8 cellular contexts compared by ENCODE assay signal in the genomic region with DNA sequence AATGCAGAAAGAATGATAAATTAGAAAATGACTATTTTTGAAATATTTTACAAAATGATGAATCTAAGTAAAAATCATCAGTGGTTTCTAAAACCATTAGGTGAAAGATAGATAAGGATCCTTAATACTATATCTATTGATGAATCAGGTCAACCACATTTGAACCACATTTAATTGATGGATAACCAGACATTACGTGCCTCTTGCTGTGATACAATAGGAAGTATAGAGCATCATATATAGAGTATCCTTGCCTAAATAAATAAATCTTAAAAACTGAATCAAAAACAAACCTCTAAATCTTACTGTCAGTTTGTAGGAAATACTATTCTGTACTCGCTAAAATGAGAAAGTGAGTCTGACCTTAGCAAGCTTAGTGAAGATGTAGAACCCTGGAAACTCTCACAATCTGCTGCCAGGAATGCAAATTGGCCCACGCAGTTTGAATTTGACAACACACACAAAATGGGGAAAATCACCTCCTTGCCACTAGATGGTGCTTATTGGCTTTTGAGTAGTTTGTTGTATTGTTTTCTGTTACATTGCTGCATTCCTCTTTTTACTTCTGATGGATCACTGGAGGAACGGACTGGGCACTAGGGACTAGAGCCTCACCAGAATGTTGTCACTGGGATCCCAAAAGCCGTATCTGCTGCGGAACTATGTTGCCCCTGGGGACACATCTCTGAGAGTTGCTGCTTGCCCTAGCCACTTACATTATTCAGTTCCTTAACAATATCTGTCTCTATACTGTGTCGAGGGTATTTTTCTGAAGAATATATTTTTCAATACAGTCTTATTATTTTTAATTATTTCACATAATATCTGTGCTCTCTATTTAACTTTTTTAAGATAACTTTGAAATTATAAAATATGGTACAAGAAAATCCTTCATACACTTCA. TPM values are rescaled to one million over a fixed set of nuclear protein-coding genes. Genes with fewer than 3 reads are reported as not detected.
DNase-seq lines count a peak whose midpoint lies in the region; ATAC-seq and TF ChIP-seq lines count a peak whose summit lies in the region.

No MANE protein-coding gene starts in this region.

- no peaks in the 10 kb centered on the region for H3K27me3 ChIP-seq in right atrium auricular region

- intact Hi-C loops in activated CD8-positive, alpha-beta T cell treated with anti-CD3 and anti-CD28 coated beads for 36 hours (cut with micrococcal nuclease): no loop called here

- H3K27ac ChIP-seq in right atrium auricular region: no peak overlapping the region

- H3K9me3 Mint-ChIP-seq in activated CD8-positive, alpha-beta T cell treated with anti-CD3 and anti-CD28 coated beads for 36 hours: no peaks in the 10 kb centered on the region

- no peaks in the 10 kb centered on the region for H3K36me3 ChIP-seq in right atrium auricular region

- POLR2A ChIA-PET in activated CD8-positive, alpha-beta T cell treated with anti-CD3 and anti-CD28 coated beads for 36 hours (lab: Charles Lee): no interaction called here

- H3K27ac Mint-ChIP-seq in activated CD8-positive, alpha-beta T cell treated with anti-CD3 and anti-CD28 coated beads for 36 hours: no peak overlapping the region

- no peak overlapping the region for H3K4me3 ChIP-seq in right atrium auricular region

- no peaks in the 10 kb centered on the region for H3K9me3 ChIP-seq in right atrium auricular region

- H3K4me1 ChIP-seq in right atrium auricular region: no peaks in the 10 kb centered on the region

- peak; percentile 65 for DNase-seq in D341Med (ENCODE audit: low spot score)
- DNase-seq in NCI-H226: peak; percentile 22
- DNase-seq in activated CD8-positive, alpha-beta T cell treated with anti-CD3 and anti-CD28 coated beads for 36 hours: peak; percentile 47
- DNase-seq in right atrium auricular region (ENCODE audit: low spot score): no peak
- DNase-seq in stimulated activated CD4-positive, alpha-beta T cell treated with anti-CD3 and anti-CD28 coated beads, Interleukin-4, amount 100 ng/mL, for 24 hours: peak; percentile 34

- CTCF ChIA-PET in activated CD8-positive, alpha-beta T cell treated with anti-CD3 and anti-CD28 coated beads for 36 hours (lab: Charles Lee): interaction anchor here (0.8 to 2.0 kb wide), 5 partner anchors 12 to 208 kb away, joined by 3 to 9 read pairs (median 3); no protein-coding TSS in a partner anchor

- peak; percentile 59 for ATAC-seq in GM18861 (IDR thresholded peaks at IDR 0.05; ENCODE audit: unreplicated experiment)
- peak; percentile 82 for ATAC-seq in HG03066 (IDR thresholded peaks at IDR 0.05; ENCODE audit: low read depth, unreplicated experiment)
- peak; percentile 72 for ATAC-seq in activated CD8-positive, alpha-beta T cell treated with anti-CD3 and anti-CD28 coated beads for 36 hours
- ATAC-seq in GM19023 (IDR thresholded peaks at IDR 0.05; ENCODE audit: unreplicated experiment): no peak

- H3K36me3 Mint-ChIP-seq in activated CD8-positive, alpha-beta T cell treated with anti-CD3 and anti-CD28 coated beads for 36 hours (ENCODE audit: low read depth): no peaks in the 10 kb centered on the region

- peaks cover 6% of the 10 kb centered on the region for H3K4me1 Mint-ChIP-seq in activated CD8-positive, alpha-beta T cell treated with anti-CD3 and anti-CD28 coated beads for 36 hours (ENCODE audit: low read depth)

- no peak overlapping the region for H3K4me3 Mint-ChIP-seq in activated CD8-positive, alpha-beta T cell treated with anti-CD3 and anti-CD28 coated beads for 36 hours

- no peaks in the 10 kb centered on the region for H3K27me3 Mint-ChIP-seq in activated CD8-positive, alpha-beta T cell treated with anti-CD3 and anti-CD28 coated beads for 36 hours

- peak; percentile 77 for TF ChIP-seq CTCF in activated CD8-positive, alpha-beta T cell treated with anti-CD3 and anti-CD28 coated beads for 36 hours (IDR thresholded peaks at IDR 0.05)
- TF ChIP-seq CTCF in right atrium auricular region (IDR thresholded peaks at IDR 0.05): peak; percentile 36 to 66

RNA-seq across cellular contexts. Expression of gene SLAIN2, which starts 25.4 kb away (rescaled TPM):
- 10 to 100 TPM; 48.6 to 53.2 TPM for total RNA-seq in activated CD8-positive, alpha-beta T cell treated with anti-CD3 and anti-CD28 coated beads for 36 hours
- total RNA-seq in right atrium auricular region: 100 to 1,000 TPM in 1 of 2 donors, 10 to 100 TPM in 1; 82.1 to 199 TPM

RNA-seq across cellular contexts. Expression of gene TEC, which starts 46.3 kb away (rescaled TPM):
- total RNA-seq in activated CD8-positive, alpha-beta T cell treated with anti-CD3 and anti-CD28 coated beads for 36 hours: 1 to 10 TPM; 3.6 to 4.2 TPM
- total RNA-seq in right atrium auricular region: 1 to 10 TPM; 1.1 to 1.3 TPM
